Comparison of ENCODE assay signal across 20 cellular contexts in the genomic region with DNA sequence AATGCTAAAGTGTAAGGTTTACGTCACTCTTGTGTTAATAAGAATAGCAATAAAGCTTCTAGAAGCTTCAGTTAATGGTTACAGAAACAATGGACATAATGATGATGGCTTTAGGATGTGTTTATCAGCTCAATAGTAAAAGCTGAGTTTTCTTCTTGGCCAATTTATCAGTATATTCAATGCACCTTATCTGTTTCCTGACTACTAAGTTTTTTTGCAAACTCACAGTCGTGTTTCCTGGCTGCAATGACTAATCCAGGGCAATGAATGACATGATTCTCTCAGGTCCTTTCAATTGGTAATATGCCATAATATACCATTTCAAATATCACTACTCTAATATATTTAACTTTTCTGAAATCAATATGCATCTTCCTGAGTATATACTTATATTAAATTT. TPM values are rescaled to one million over a fixed set of nuclear protein-coding genes. Genes with fewer than 3 reads are reported as not detected.
"Had no signal": no experiment of that assay in that cellular context is flagged by ENCODE, and none has a peak within 500 bp of the region (broad histone marks: within the 10 kb centered on the region; RNA-seq: fewer than 3 reads in every experiment).

No MANE protein-coding gene starts in this region.

- H3K4me3 ChIP-seq: adrenal gland, body of pancreas, dorsolateral prefrontal cortex, esophagus squamous epithelium, left lung had no signal

- H3K27me3 ChIP-seq: adrenal gland, body of pancreas, esophagus squamous epithelium, left lung had no signal

- H3K4me1 ChIP-seq: adrenal gland, body of pancreas, esophagus squamous epithelium, left lung had no signal

- ATAC-seq: body of pancreas, left lung, T-helper 17 cell had no signal

- H3K36me3 ChIP-seq: adrenal gland, esophagus squamous epithelium, left lung had no signal

- H3K9me3 ChIP-seq: adrenal gland, body of pancreas, esophagus squamous epithelium had no signal

- DNase-seq: activated CD4-positive, alpha-beta memory T cell treated with anti-CD3 and anti-CD28 coated beads for 36 hours; activated CD4-positive, CD25-positive, alpha-beta regulatory T cell treated with anti-CD3 and anti-CD28 coated beads, Interleukin-2, amount 50 U/mL, for 72 hours; activated CD8-positive, alpha-beta memory T cell treated with anti-CD3 and anti-CD28 coated beads, Interleukin-2, amount 50 U/mL, for 48 hours; activated naive CD4-positive, alpha-beta T cell treated with anti-CD3 and anti-CD28 coated beads, Interleukin-2, amount 50 U/mL, for 16 hours; adrenal gland; body of pancreas; cerebellar nuclear complex; dorsolateral prefrontal cortex; esophagus squamous epithelium; foreskin fibroblast; head of caudate nucleus; islet precursor cell; left lung; mesendoderm; T-helper 17 cell had no signal

- H3K27ac ChIP-seq: adrenal gland, body of pancreas, dorsolateral prefrontal cortex, esophagus squamous epithelium, left lung had no signal

RNA-seq across cellular contexts. Expression of gene ADGRG7, which starts 20.3 kb away (rescaled TPM):
- total RNA-seq: activated CD4-positive, alpha-beta memory T cell treated with anti-CD3 and anti-CD28 coated beads for 36 hours; activated T-helper 1 cell treated with anti-CD3 and anti-CD28 coated beads, Interleukin-12 subunit alpha, Interleukin-12 subunit beta, Interleukin-2, Interleukin-4 antibody, amounts not matched to agents 30 ng/mL and 10 ng/mL and 1 ng/mL, durations not matched to agents 14 hours and 24 hours and 36 hours; adrenal gland; body of pancreas; esophagus squamous epithelium; left lung; osteoblast; skeletal muscle tissue; T-helper 17 cell had no signal
- polyA plus RNA-seq: adrenal gland, neural cell, urinary bladder had no signal
